In genomic region chr12:7711133-7711532, GRCh38 we compare ENCODE assay signal across 1 cellular context.
TF ChIP-seq lines count a peak whose summit lies in the region.

TSS of gene DPPA3 (plus strand) at chr12:7711433. CDS start at chr12:7711571, 138 bp downstream.

TF ChIP-seq in GM23338, 12 proteins besides CTCF, POLR2A, EP300 and RAD21 (continued from another document):
- TF ChIP-seq ZNF462 (CRISPR knock-in tag; IDR thresholded peaks at IDR 0.05) (no peak), NANOG (IDR thresholded peaks at IDR 0.05; ENCODE audit: borderline replicate concordance) (no peak), REST (IDR thresholded peaks at IDR 0.05; ENCODE audit: unreplicated experiment) (no peak), EZH2phosphoT487 (IDR thresholded peaks at IDR 0.05; ENCODE audit: unreplicated experiment) (no peak), ZNF331 (CRISPR knock-in tag; IDR thresholded peaks at IDR 0.05; ENCODE audit: low read depth) (no peak), STAT1 (IDR thresholded peaks at IDR 0.05; ENCODE audit: unreplicated experiment) (no peak), ZNF114 (CRISPR knock-in tag; IDR thresholded peaks at IDR 0.05) (no peak), POLR2AphosphoS5 (IDR thresholded peaks at IDR 0.05; ENCODE audit: low read depth) (no peak), ETS1 (IDR thresholded peaks at IDR 0.05) (no peak), CREB1 (CRISPR knock-in tag; IDR thresholded peaks at IDR 0.05; ENCODE audit: low read depth) (no peak)
